ENCODE assay signal across 17 cellular contexts in the genomic region with DNA sequence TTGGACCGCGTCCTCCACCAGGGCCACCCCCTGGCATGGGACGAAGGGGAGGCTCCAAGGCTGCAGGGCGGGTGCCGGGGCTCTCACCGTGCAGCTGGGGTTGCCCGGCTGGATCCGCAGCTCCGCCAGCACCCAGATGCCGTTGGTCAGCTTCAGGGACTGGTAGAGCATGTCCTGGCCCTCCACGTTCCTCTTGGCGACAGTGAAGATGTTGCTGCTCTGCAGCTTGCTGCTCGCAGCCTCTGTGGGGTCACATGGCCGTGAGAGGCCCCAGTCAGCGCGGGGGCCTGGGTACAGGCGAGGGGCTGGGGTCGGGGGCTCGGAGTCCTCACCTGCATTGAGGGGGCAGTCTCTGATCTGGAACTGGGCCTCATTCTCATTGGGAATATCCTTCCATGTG. TPM values are rescaled to one million over a fixed set of nuclear protein-coding genes. Genes with fewer than 3 reads are reported as not detected.
DNase-seq lines count a peak whose midpoint lies in the region; ATAC-seq and TF ChIP-seq lines count a peak whose summit lies in the region.
"Had no signal": no experiment of that assay in that cellular context is flagged by ENCODE, and none has a peak within 500 bp of the region (broad histone marks: within the 10 kb centered on the region; RNA-seq: fewer than 3 reads in every experiment).

No MANE protein-coding gene starts in this region.

- H3K27me3 ChIP-seq in H7 (ENCODE audit: control insufficient read depth, insufficient read depth, low read length) (no peaks in the 10 kb centered on the region), mesendoderm (ENCODE audit: insufficient read depth, low read length, poor library complexity) (no peaks in the 10 kb centered on the region), gastrocnemius medialis (no peaks in the 10 kb centered on the region)
- H3K27me3 ChIP-seq: SJCRH30 had no signal

- peaks cover 5% of the 10 kb centered on the region for H3K36me3 ChIP-seq in H7 (replicated peaks; ENCODE audit: control insufficient read depth, insufficient read depth, low read length)
- H3K36me3 ChIP-seq in mesendoderm (ENCODE audit: control insufficient read depth, insufficient read depth, low read length): peaks cover 2% of the 10 kb centered on the region
- H3K36me3 ChIP-seq in gastrocnemius medialis: peaks cover 0 to 24% of the 10 kb centered on the region in 2 donors
- H3K36me3 ChIP-seq: SJCRH30 had no signal

- H3K27ac ChIP-seq in angular gyrus (ENCODE audit: low read depth, low read length) (peak overlapping the region; percentile 82), mesendoderm (ENCODE audit: low read depth, low read length) (no peak overlapping the region), gastrocnemius medialis (peak overlapping the region; percentile 74 to 84 (median 81))
- H3K27ac ChIP-seq: A549, SJCRH30 had no signal

- no peak for ATAC-seq in gastrocnemius medialis
- ATAC-seq: A549; CD8-positive, alpha-beta T cell; PC-3 had no signal

- H3K18ac ChIP-seq in mesendoderm (ENCODE audit: low read length): no peak overlapping the region

- DNase-seq in H7 (peak; percentile 50), mesendoderm (no peak), gastrocnemius medialis (peak in 1 of 2 donors; percentile 10), NCI-H2196 treated with DMSO at 0.1 percent for 48 hours (lab: John Stamatoyannopoulos, UW; ENCODE audit: unreplicated experiment) (no peak), hypothalamus (lab: John Stamatoyannopoulos, UW) (no peak), NCI-H2029 (lab: John Stamatoyannopoulos, UW) (no peak)
- DNase-seq in stimulated activated CD4-positive, alpha-beta T cell treated with anti-CD3 and anti-CD28 coated beads, Interleukin-2, amount 100 ng/mL, for 24 hours: no peak
- DNase-seq: Calu3, NCI-H1417 treated with DMSO at 0.1 percent for 48 hours, NCI-H2029 treated with DMSO at 0.1 percent for 48 hours, NCI-H524, NCI-H82, PC-3 had no signal

- H3K56ac ChIP-seq in mesendoderm (ENCODE audit: low read length): peak overlapping the region; percentile 15

- H2BK120ac ChIP-seq in mesendoderm (ENCODE audit: low read depth, low read length): no peak overlapping the region

- H4K5ac ChIP-seq in mesendoderm (ENCODE audit: low read length): no peak overlapping the region

- H3K4me1 ChIP-seq in mesendoderm (ENCODE audit: control insufficient read depth, low read depth, low read length) (peaks cover 2% of the 10 kb centered on the region), gastrocnemius medialis (peaks cover 41% of the 10 kb centered on the region in 2 donors)

- no peaks in the 10 kb centered on the region for H3K9me3 ChIP-seq in gastrocnemius medialis
- H3K9me3 ChIP-seq: A549, SJCRH30 had no signal

- WGBS in mesendoderm (ENCODE audit: extremely low coverage, insufficient coverage, low lambda C conversion rate): no CpG with 5 or more reads among the region's 19 CpGs

- intact Hi-C loops in gastrocnemius medialis (cut with DNase I; ENCODE audit: low total_unique reads): no loop called here

- H3K4me3 ChIP-seq in H7 (ENCODE audit: insufficient read depth, low read depth, low read length) (no peak overlapping the region), mesendoderm (ENCODE audit: low read length) (no peak overlapping the region), gastrocnemius medialis (no peak overlapping the region)
- H3K4me3 ChIP-seq: A549, SJCRH30 had no signal

- in situ Hi-C loops in gastrocnemius medialis (cut with MboI; ENCODE audit: low sequenced_read_pairs in 4 of 4): no loop called here

- H3K79me1 ChIP-seq in mesendoderm (ENCODE audit: low read length): no peaks in the 10 kb centered on the region

- H2BK15ac ChIP-seq in mesendoderm (replicated peaks; ENCODE audit: low read depth): no peak overlapping the region

- TF ChIP-seq CTCF in gastrocnemius medialis (IDR thresholded peaks at IDR 0.05 in 4 of 5, conservative IDR thresholded peaks at IDR 0.05 in 1 of 5): no peak

- no peak overlapping the region for H3K4me2 ChIP-seq in mesendoderm (ENCODE audit: low read length)
- H3K4me2 ChIP-seq: A549 had no signal

- no peak overlapping the region for H2BK5ac ChIP-seq in mesendoderm (ENCODE audit: low read length)

- no peak overlapping the region for H4K8ac ChIP-seq in mesendoderm (ENCODE audit: low read depth, low read length)

- H3K4ac ChIP-seq in mesendoderm (ENCODE audit: low read depth, low read length): no peak overlapping the region

- H3K23ac ChIP-seq in mesendoderm (ENCODE audit: low read length): no peak overlapping the region

- TF ChIP-seq POLR2A in gastrocnemius medialis (IDR thresholded peaks at IDR 0.05): no peak

- no peak overlapping the region for H3K9ac ChIP-seq in mesendoderm (ENCODE audit: low read length)

- no peak overlapping the region for H2AK5ac ChIP-seq in mesendoderm (ENCODE audit: low read length)

- H3K79me2 ChIP-seq in mesendoderm (ENCODE audit: control insufficient read depth, insufficient read depth, low read length): no peaks in the 10 kb centered on the region

RNA-seq across cellular contexts. Expression of a gene that starts 14.8 kb away (rescaled TPM):
- total RNA-seq in H7 (2014; rRNA removed; shearing (Covaris generic)): 4.2 and 5.1 TPM in 2 replicates
- polyA plus RNA-seq in mesendoderm (2013, experiment 1 of 2): 1.3 TPM
- 1.5 TPM for polyA plus RNA-seq in mesendoderm (2013, experiment 2 of 2)
- 1 to 10 TPM in 1 of 4 donors, under 1 TPM in 1, not detected in 2; 0.13 to 1.2 TPM for total RNA-seq in gastrocnemius medialis
- total RNA-seq: PC-3 had no signal

RNA-seq across cellular contexts. Expression of a gene that starts 23.8 kb away (rescaled TPM):
- total RNA-seq in H7 (2014; rRNA removed; shearing (Covaris generic)): 22.2 and 28.3 TPM in 2 replicates
- 12.6 TPM for polyA plus RNA-seq in mesendoderm (2013, experiment 1 of 2)
- polyA plus RNA-seq in mesendoderm (2013, experiment 2 of 2): 12.0 TPM
- total RNA-seq in gastrocnemius medialis: 10 to 100 TPM in 1 of 4 donors, 1 to 10 TPM in 3; 4.8 to 23.0 (median 6.6) TPM
- total RNA-seq: CD8-positive, alpha-beta T cell had no signal

RNA-seq across cellular contexts. Expression of a gene that starts 58.1 kb away (rescaled TPM):
- total RNA-seq in H7 (2014; rRNA removed; shearing (Covaris generic)): 119 and 121 TPM in 2 replicates
- polyA plus RNA-seq in mesendoderm (2013, experiment 1 of 2): 39.0 TPM
- polyA plus RNA-seq in mesendoderm (2013, experiment 2 of 2): 39.3 TPM
- 10 to 100 TPM; 26.5 to 44.6 (median 37.3) TPM for total RNA-seq in gastrocnemius medialis
